1 cellular context compared by ENCODE assay signal in the genomic region with DNA sequence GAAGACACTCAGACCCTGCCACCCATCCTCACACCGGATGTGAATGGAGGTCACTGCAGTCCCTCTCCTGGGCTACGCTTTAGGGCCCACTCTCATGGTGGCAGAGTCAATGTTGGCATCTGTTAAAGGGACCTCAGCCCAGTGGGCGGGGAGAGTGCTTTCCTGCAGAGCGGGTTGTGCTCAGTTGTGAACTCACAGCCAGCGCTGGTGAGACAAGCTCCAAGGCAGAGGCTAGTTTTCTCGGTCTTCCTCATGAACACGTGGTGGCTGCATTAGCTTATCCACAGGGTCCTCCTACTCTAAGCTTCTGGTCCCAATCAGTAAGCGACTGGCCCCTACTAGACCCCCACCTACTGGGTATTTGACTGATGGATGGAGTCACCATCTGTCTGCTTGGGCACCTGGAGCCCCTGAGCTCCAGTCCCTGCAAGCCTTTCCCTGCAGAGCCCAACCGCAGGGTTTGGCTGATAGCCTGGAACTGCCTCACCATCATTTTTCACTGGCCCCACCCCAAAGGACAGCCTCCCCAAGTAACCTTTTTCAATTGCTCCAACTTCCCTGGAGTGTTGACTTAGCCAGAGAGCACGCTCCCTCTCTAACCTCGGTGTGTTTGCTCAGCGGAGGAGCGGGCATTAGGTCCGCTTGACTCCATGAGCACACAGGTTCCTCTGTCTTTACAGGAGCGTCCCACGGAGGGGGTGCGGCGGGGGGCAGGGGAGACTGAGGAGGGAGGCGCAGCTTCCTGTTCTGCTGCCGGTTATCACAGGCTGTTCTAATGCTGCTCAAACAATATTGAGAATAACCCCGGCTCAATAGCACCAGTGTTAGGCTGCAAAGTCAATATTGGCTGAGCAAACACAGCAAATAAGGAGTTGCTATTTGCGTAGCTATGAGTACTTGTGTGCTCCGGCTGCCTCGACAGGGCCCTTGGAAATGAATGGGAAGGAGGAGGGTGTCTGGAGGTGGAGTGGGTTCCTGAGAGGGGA.
TF ChIP-seq lines count a peak whose summit lies in the region.

No MANE protein-coding gene starts in this region.

TF ChIP-seq in HepG2, 621 proteins besides CTCF, POLR2A, EP300 and RAD21 (continued from another document and continues in another):
- TF ChIP-seq, protein P1, sequence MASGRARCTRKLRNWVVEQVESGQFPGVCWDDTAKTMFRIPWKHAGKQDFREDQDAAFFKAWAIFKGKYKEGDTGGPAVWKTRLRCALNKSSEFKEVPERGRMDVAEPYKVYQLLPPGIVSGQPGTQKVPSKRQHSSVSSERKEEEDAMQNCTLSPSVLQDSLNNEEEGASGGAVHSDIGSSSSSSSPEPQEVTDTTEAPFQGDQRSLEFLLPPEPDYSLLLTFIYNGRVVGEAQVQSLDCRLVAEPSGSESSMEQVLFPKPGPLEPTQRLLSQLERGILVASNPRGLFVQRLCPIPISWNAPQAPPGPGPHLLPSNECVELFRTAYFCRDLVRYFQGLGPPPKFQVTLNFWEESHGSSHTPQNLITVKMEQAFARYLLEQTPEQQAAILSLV (CRISPR knock-in tag; IDR thresholded peaks at IDR 0.05; ENCODE audit: borderline replicate concordance): 0 out of 2 replicates have a peak, but pooled peaks have one; percentile 39
- no peak for TF ChIP-seq MATR3 (CRISPR knock-in tag; IDR thresholded peaks at IDR 0.05)
- TF ChIP-seq PLRG1 (conservative IDR thresholded peaks at IDR 0.05): no peak
- peak; percentile 45 for TF ChIP-seq PTBP1 (IDR thresholded peaks at IDR 0.05; ENCODE audit: low read depth, low read length, poor library complexity, severe bottlenecking)
- no peak for TF ChIP-seq ZFP62 (CRISPR knock-in tag; IDR thresholded peaks at IDR 0.05)
- TF ChIP-seq STAG1 (CRISPR knock-in tag; IDR thresholded peaks at IDR 0.05): no peak
- TF ChIP-seq, protein P2, sequence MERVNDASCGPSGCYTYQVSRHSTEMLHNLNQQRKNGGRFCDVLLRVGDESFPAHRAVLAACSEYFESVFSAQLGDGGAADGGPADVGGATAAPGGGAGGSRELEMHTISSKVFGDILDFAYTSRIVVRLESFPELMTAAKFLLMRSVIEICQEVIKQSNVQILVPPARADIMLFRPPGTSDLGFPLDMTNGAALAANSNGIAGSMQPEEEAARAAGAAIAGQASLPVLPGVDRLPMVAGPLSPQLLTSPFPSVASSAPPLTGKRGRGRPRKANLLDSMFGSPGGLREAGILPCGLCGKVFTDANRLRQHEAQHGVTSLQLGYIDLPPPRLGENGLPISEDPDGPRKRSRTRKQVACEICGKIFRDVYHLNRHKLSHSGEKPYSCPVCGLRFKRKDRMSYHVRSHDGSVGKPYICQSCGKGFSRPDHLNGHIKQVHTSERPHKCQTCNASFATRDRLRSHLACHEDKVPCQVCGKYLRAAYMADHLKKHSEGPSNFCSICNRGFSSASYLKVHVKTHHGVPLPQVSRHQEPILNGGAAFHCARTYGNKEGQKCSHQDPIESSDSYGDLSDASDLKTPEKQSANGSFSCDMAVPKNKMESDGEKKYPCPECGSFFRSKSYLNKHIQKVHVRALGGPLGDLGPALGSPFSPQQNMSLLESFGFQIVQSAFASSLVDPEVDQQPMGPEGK (CRISPR knock-in tag; IDR thresholded peaks at IDR 0.05): peak; percentile 100
- no peak for TF ChIP-seq ATM (IDR thresholded peaks at IDR 0.05; ENCODE audit: borderline replicate concordance)
- 0 out of 2 replicates have a peak, but pooled peaks have one; percentile 20 for TF ChIP-seq ZBTB21 (CRISPR knock-in tag; IDR thresholded peaks at IDR 0.05)
- TF ChIP-seq ZNF746 (CRISPR knock-in tag; IDR thresholded peaks at IDR 0.05): peak; percentile 96
- TF ChIP-seq ZSCAN22 (CRISPR knock-in tag; IDR thresholded peaks at IDR 0.05): peak; percentile 92
- TF ChIP-seq HHEX (CRISPR knock-in tag; IDR thresholded peaks at IDR 0.05): peak; percentile 100
- TF ChIP-seq, protein P3, sequence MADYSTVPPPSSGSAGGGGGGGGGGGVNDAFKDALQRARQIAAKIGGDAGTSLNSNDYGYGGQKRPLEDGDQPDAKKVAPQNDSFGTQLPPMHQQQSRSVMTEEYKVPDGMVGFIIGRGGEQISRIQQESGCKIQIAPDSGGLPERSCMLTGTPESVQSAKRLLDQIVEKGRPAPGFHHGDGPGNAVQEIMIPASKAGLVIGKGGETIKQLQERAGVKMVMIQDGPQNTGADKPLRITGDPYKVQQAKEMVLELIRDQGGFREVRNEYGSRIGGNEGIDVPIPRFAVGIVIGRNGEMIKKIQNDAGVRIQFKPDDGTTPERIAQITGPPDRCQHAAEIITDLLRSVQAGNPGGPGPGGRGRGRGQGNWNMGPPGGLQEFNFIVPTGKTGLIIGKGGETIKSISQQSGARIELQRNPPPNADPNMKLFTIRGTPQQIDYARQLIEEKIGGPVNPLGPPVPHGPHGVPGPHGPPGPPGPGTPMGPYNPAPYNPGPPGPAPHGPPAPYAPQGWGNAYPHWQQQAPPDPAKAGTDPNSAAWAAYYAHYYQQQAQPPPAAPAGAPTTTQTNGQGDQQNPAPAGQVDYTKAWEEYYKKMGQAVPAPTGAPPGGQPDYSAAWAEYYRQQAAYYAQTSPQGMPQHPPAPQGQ (CRISPR knock-in tag; IDR thresholded peaks at IDR 0.05; ENCODE audit: borderline replicate concordance): peak; percentile 85; the same call in 1 of the 2 replicates
- TF ChIP-seq, protein P4, sequence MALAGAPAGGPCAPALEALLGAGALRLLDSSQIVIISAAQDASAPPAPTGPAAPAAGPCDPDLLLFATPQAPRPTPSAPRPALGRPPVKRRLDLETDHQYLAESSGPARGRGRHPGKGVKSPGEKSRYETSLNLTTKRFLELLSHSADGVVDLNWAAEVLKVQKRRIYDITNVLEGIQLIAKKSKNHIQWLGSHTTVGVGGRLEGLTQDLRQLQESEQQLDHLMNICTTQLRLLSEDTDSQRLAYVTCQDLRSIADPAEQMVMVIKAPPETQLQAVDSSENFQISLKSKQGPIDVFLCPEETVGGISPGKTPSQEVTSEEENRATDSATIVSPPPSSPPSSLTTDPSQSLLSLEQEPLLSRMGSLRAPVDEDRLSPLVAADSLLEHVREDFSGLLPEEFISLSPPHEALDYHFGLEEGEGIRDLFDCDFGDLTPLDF (CRISPR knock-in tag; IDR thresholded peaks at IDR 0.05): 0 out of 2 replicates have a peak, but pooled peaks have one; percentile 37
- TF ChIP-seq, protein P5, sequence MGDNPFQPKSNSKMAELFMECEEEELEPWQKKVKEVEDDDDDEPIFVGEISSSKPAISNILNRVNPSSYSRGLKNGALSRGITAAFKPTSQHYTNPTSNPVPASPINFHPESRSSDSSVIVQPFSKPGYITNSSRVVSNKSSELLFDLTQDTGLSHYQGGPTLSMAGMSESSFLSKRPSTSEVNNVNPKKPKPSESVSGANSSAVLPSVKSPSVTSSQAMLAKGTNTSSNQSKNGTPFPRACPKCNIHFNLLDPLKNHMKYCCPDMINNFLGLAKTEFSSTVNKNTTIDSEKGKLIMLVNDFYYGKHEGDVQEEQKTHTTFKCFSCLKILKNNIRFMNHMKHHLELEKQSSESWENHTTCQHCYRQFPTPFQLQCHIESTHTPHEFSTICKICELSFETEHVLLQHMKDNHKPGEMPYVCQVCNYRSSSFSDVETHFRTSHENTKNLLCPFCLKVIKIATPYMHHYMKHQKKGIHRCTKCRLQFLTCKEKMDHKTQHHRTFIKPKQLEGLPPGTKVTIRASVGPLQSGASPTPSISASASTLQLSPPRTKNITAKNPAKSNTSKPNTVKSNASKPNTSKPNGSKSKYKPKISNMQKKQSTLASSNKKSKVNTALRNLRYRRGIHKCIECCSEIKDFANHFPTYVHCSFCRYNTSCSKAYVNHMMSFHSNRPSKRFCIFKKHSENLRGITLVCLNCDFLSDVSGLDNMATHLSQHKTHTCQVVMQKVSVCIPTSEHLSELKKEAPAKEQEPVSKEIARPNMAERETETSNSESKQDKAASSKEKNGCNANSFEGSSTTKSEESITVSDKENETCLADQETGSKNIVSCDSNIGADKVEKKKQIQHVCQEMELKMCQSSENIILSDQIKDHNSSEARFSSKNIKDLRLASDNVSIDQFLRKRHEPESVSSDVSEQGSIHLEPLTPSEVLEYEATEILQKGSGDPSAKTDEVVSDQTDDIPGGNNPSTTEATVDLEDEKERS (CRISPR knock-in tag; IDR thresholded peaks at IDR 0.05): no peak
- TF ChIP-seq, protein P6, sequence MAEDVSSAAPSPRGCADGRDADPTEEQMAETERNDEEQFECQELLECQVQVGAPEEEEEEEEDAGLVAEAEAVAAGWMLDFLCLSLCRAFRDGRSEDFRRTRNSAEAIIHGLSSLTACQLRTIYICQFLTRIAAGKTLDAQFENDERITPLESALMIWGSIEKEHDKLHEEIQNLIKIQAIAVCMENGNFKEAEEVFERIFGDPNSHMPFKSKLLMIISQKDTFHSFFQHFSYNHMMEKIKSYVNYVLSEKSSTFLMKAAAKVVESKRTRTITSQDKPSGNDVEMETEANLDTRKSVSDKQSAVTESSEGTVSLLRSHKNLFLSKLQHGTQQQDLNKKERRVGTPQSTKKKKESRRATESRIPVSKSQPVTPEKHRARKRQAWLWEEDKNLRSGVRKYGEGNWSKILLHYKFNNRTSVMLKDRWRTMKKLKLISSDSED (CRISPR knock-in tag; IDR thresholded peaks at IDR 0.05): 0 out of 2 replicates have a peak, but pooled peaks have one; percentile 51
- TF ChIP-seq GATA4 (IDR thresholded peaks at IDR 0.05; ENCODE audit: borderline replicate concordance, low read depth): peak; percentile 91; the same call in 1 of the 2 replicates
- TF ChIP-seq ZNF749 (CRISPR knock-in tag; IDR thresholded peaks at IDR 0.05; ENCODE audit: borderline replicate concordance): 0 out of 2 replicates have a peak, but pooled peaks have one; percentile 79
- TF ChIP-seq ZNF17 (CRISPR knock-in tag; IDR thresholded peaks at IDR 0.05): no peak
- peak; percentile 100 for TF ChIP-seq FOXA3 (CRISPR knock-in tag; IDR thresholded peaks at IDR 0.05)
- peak; percentile 72; the same call in 1 of the 2 replicates for TF ChIP-seq ZNF317 (CRISPR knock-in tag; IDR thresholded peaks at IDR 0.05)
- peak; percentile 74; the same call in 1 of the 2 replicates for TF ChIP-seq ATF7-NPFF (CRISPR knock-in tag; IDR thresholded peaks at IDR 0.05; ENCODE audit: low read depth)
- TF ChIP-seq, protein P7, sequence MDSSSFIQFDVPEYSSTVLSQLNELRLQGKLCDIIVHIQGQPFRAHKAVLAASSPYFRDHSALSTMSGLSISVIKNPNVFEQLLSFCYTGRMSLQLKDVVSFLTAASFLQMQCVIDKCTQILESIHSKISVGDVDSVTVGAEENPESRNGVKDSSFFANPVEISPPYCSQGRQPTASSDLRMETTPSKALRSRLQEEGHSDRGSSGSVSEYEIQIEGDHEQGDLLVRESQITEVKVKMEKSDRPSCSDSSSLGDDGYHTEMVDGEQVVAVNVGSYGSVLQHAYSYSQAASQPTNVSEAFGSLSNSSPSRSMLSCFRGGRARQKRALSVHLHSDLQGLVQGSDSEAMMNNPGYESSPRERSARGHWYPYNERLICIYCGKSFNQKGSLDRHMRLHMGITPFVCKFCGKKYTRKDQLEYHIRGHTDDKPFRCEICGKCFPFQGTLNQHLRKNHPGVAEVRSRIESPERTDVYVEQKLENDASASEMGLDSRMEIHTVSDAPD (CRISPR knock-in tag; IDR thresholded peaks at IDR 0.05): peak; percentile 57
- 0 out of 2 replicates have a peak, but pooled peaks have one; percentile 66 for TF ChIP-seq SRY (CRISPR knock-in tag; IDR thresholded peaks at IDR 0.05)
- TF ChIP-seq ZNF30 (CRISPR knock-in tag; IDR thresholded peaks at IDR 0.05): no peak
- no peak for TF ChIP-seq ZBTB8A (CRISPR knock-in tag; IDR thresholded peaks at IDR 0.05; ENCODE audit: borderline replicate concordance, low read depth)
- TF ChIP-seq, protein P8, sequence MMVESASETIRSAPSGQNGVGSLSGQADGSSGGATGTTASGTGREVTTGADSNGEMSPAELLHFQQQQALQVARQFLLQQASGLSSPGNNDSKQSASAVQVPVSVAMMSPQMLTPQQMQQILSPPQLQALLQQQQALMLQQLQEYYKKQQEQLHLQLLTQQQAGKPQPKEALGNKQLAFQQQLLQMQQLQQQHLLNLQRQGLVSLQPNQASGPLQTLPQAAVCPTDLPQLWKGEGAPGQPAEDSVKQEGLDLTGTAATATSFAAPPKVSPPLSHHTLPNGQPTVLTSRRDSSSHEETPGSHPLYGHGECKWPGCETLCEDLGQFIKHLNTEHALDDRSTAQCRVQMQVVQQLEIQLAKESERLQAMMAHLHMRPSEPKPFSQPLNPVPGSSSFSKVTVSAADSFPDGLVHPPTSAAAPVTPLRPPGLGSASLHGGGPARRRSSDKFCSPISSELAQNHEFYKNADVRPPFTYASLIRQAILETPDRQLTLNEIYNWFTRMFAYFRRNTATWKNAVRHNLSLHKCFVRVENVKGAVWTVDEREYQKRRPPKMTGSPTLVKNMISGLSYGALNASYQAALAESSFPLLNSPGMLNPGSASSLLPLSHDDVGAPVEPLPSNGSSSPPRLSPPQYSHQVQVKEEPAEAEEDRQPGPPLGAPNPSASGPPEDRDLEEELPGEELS (CRISPR knock-in tag; IDR thresholded peaks at IDR 0.05): peak; percentile 97
- no peak for TF ChIP-seq ZNF781 (CRISPR knock-in tag; IDR thresholded peaks at IDR 0.05; ENCODE audit: borderline replicate concordance, not compliant biosample characterization)
- TF ChIP-seq, protein P9, sequence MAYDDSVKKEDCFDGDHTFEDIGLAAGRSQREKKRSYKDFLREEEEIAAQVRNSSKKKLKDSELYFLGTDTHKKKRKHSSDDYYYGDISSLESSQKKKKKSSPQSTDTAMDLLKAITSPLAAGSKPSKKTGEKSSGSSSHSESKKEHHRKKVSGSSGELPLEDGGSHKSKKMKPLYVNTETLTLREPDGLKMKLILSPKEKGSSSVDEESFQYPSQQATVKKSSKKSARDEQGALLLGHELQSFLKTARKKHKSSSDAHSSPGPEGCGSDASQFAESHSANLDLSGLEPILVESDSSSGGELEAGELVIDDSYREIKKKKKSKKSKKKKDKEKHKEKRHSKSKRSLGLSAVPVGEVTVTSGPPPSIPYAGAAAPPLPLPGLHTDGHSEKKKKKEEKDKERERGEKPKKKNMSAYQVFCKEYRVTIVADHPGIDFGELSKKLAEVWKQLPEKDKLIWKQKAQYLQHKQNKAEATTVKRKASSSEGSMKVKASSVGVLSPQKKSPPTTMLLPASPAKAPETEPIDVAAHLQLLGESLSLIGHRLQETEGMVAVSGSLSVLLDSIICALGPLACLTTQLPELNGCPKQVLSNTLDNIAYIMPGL (CRISPR knock-in tag; IDR thresholded peaks at IDR 0.05; ENCODE audit: borderline replicate concordance in 1 of 2, low read depth in 1 of 2): peak in 1 of 2 experiments; percentile 56; a peak in 1 of 4 replicates
- TF ChIP-seq ZNF598 (CRISPR knock-in tag; IDR thresholded peaks at IDR 0.05; ENCODE audit: borderline replicate concordance): 0 out of 2 replicates have a peak, but pooled peaks have one; percentile 62
- peak; percentile 37 for TF ChIP-seq RBM22 (optimal IDR thresholded peaks at IDR 0.05; ENCODE audit: low read length)
- TF ChIP-seq PPARG (CRISPR knock-in tag; conservative IDR thresholded peaks at IDR 0.05): peak; percentile 75
- no peak for TF ChIP-seq ZNF720 (CRISPR knock-in tag; IDR thresholded peaks at IDR 0.05)
- peak; percentile 72 for TF ChIP-seq PRPF4 (IDR thresholded peaks at IDR 0.05; ENCODE audit: low read depth, low read length, poor library complexity, severe bottlenecking)
- peak; percentile 86; the same call in 1 of the 2 replicates for TF ChIP-seq GLI4 (CRISPR knock-in tag; IDR thresholded peaks at IDR 0.05; ENCODE audit: borderline replicate concordance)
- TF ChIP-seq, protein P10, sequence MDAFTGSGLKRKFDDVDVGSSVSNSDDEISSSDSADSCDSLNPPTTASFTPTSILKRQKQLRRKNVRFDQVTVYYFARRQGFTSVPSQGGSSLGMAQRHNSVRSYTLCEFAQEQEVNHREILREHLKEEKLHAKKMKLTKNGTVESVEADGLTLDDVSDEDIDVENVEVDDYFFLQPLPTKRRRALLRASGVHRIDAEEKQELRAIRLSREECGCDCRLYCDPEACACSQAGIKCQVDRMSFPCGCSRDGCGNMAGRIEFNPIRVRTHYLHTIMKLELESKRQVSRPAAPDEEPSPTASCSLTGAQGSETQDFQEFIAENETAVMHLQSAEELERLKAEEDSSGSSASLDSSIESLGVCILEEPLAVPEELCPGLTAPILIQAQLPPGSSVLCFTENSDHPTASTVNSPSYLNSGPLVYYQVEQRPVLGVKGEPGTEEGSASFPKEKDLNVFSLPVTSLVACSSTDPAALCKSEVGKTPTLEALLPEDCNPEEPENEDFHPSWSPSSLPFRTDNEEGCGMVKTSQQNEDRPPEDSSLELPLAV (CRISPR knock-in tag; conservative IDR thresholded peaks at IDR 0.05; ENCODE audit: low read depth): no peak
